Comparison of ENCODE assay signal across 1 cellular context in the genomic region with DNA sequence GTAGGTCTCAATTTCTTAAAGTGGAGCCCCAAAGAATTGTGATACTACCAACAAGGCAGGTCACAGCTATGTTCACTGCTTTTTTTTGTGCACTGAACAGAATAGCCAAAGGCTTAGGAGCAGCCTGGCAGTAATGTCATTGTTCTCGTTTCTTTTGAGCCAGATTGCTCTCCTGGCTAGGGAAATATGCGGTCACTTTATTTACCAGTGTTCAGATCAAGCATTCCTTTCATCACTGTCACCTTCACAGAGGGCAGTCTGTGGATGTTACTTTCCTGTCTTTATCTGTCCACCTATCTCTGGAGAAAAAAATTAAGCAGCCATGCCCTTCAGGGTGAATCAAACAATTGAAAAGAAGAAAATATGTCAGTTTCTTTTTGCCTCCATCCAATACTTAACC.
TF ChIP-seq lines count a peak whose summit lies in the region.

No MANE protein-coding gene starts in this region.

TF ChIP-seq in HepG2, 621 proteins besides CTCF, POLR2A, EP300 and RAD21 (continued from another document):
- TF ChIP-seq, protein P1, sequence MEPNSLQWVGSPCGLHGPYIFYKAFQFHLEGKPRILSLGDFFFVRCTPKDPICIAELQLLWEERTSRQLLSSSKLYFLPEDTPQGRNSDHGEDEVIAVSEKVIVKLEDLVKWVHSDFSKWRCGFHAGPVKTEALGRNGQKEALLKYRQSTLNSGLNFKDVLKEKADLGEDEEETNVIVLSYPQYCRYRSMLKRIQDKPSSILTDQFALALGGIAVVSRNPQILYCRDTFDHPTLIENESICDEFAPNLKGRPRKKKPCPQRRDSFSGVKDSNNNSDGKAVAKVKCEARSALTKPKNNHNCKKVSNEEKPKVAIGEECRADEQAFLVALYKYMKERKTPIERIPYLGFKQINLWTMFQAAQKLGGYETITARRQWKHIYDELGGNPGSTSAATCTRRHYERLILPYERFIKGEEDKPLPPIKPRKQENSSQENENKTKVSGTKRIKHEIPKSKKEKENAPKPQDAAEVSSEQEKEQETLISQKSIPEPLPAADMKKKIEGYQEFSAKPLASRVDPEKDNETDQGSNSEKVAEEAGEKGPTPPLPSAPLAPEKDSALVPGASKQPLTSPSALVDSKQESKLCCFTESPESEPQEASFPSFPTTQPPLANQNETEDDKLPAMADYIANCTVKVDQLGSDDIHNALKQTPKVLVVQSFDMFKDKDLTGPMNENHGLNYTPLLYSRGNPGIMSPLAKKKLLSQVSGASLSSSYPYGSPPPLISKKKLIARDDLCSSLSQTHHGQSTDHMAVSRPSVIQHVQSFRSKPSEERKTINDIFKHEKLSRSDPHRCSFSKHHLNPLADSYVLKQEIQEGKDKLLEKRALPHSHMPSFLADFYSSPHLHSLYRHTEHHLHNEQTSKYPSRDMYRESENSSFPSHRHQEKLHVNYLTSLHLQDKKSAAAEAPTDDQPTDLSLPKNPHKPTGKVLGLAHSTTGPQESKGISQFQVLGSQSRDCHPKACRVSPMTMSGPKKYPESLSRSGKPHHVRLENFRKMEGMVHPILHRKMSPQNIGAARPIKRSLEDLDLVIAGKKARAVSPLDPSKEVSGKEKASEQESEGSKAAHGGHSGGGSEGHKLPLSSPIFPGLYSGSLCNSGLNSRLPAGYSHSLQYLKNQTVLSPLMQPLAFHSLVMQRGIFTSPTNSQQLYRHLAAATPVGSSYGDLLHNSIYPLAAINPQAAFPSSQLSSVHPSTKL (CRISPR knock-in tag; IDR thresholded peaks at IDR 0.05): 0 out of 2 replicates have a peak, but pooled peaks have one; percentile 12
- TF ChIP-seq SOX13 (IDR thresholded peaks at IDR 0.05) (no peak), SOX13 (CRISPR knock-in tag; conservative IDR thresholded peaks at IDR 0.05 in 1 of 2, IDR thresholded peaks at IDR 0.05 in 1 of 2) (peak in 1 of 2 experiments; percentile 41; a peak in 1 of 4 replicates)
